ENCODE assay signal across 8 cellular contexts in genomic region chr2:74715880-74716279, GRCh38.
DNase-seq lines count a peak whose midpoint lies in the region; ATAC-seq and TF ChIP-seq lines count a peak whose summit lies in the region.

No MANE protein-coding gene starts in this region.

- H3K27me3 ChIP-seq in RWPE2 (ENCODE audit: insufficient read depth, poor library complexity, severe bottlenecking), result no peaks in the 10 kb centered on the region

- H3K4me3 ChIP-seq in RWPE2 (ENCODE audit: severe bottlenecking) (peak overlapping the region; percentile 41), fibroblast of pulmonary artery (replicated peaks; ENCODE audit: low read depth, low read length) (peak overlapping the region; percentile 56), skeletal muscle cell (ENCODE audit: low read depth, low read length) (peak overlapping the region; percentile 60)

- in situ Hi-C loops in GM13977 (cut with MboI; ENCODE audit: low pct_unique_long_range_greater_than_20kb, low sequenced_read_pairs, unreplicated experiment), result no loop called here

- peak; percentile 22 for DNase-seq in GM13977 (ENCODE audit: low spot score)
- DNase-seq in RWPE2 (ENCODE audit: low spot score), result no peak
- DNase-seq in fibroblast of pulmonary artery (ENCODE audit: low read depth), result no peak
- DNase-seq in skeletal muscle cell (ENCODE audit: low read depth), result no peak
- DNase-seq in NCI-H187 treated with DMSO at 0.1 percent for 48 hours (lab: John Stamatoyannopoulos, UW), result no peak
- DNase-seq in NCI-H1436 (lab: John Stamatoyannopoulos, UW), result no peak

- no peaks in the 10 kb centered on the region for H3K36me3 ChIP-seq in RWPE2 (ENCODE audit: low read depth)

- H3K4me1 ChIP-seq in RWPE2 (ENCODE audit: insufficient read depth, poor library complexity, severe bottlenecking), result peaks cover 8% of the 10 kb centered on the region

- no peak for TF ChIP-seq CTCF in GM13977 (IDR thresholded peaks at IDR 0.05; ENCODE audit: extremely low read depth, insufficient read depth, missing control alignments)
- TF ChIP-seq CTCF in RWPE2 (IDR thresholded peaks at IDR 0.05; ENCODE audit: poor library complexity, severe bottlenecking), result no peak
- TF ChIP-seq CTCF in fibroblast of pulmonary artery (IDR thresholded peaks at IDR 0.05; ENCODE audit: low read length, missing control alignments), result no peak

- no peak for ATAC-seq in RWPE2 (ENCODE audit: low read depth)
- no peak for ATAC-seq in GM19455 (IDR thresholded peaks at IDR 0.05; ENCODE audit: unreplicated experiment)
- ATAC-seq in GM19452 (IDR thresholded peaks at IDR 0.05; ENCODE audit: unreplicated experiment), result no peak

- no peaks in the 10 kb centered on the region for H3K9me3 ChIP-seq in RWPE2 (ENCODE audit: severe bottlenecking)

- peak overlapping the region; percentile 54 for H3K27ac ChIP-seq in RWPE2 (ENCODE audit: poor library complexity, severe bottlenecking)
